1 cellular context compared by ENCODE assay signal in genomic region chr1:85623061-85623471, GRCh38.
TF ChIP-seq lines count a peak whose summit lies in the region.

No MANE protein-coding gene starts in this region.

TF ChIP-seq in HEK293, 187 proteins besides CTCF, POLR2A, EP300 and RAD21 (continued from another document and continues in another):
- TF ChIP-seq, protein P1, sequence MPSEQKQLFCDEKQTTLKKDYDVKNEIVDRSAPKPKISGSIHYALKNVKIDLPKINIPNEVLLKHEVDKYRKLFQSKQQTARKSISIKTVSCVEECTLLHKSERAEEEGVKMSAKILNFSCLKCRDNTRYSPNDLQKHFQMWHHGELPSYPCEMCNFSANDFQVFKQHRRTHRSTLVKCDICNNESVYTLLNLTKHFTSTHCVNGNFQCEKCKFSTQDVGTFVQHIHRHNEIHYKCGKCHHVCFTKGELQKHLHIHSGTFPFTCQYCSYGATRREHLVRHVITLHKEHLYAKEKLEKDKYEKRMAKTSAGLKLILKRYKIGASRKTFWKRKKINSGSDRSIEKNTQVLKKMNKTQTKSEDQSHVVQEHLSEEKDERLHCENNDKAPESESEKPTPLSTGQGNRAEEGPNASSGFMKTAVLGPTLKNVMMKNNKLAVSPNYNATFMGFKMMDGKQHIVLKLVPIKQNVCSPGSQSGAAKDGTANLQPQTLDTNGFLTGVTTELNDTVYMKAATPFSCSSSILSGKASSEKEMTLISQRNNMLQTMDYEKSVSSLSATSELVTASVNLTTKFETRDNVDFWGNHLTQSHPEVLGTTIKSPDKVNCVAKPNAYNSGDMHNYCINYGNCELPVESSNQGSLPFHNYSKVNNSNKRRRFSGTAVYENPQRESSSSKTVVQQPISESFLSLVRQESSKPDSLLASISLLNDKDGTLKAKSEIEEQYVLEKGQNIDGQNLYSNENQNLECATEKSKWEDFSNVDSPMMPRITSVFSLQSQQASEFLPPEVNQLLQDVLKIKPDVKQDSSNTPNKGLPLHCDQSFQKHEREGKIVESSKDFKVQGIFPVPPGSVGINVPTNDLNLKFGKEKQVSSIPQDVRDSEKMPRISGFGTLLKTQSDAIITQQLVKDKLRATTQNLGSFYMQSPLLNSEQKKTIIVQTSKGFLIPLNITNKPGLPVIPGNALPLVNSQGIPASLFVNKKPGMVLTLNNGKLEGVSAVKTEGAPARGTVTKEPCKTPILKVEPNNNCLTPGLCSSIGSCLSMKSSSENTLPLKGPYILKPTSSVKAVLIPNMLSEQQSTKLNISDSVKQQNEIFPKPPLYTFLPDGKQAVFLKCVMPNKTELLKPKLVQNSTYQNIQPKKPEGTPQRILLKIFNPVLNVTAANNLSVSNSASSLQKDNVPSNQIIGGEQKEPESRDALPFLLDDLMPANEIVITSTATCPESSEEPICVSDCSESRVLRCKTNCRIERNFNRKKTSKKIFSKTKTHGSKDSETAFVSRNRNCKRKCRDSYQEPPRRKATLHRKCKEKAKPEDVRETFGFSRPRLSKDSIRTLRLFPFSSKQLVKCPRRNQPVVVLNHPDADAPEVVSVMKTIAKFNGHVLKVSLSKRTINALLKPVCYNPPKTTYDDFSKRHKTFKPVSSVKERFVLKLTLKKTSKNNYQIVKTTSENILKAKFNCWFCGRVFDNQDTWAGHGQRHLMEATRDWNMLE (tag by site-specific recombination; conservative IDR thresholded peaks at IDR 0.05; ENCODE audit: low read depth), result no peak
- TF ChIP-seq OSR2 (tag by site-specific recombination; IDR thresholded peaks at IDR 0.05), result peak; percentile 43; the same call in 1 of the 2 replicates
- TF ChIP-seq PRDM1 (tag by site-specific recombination; IDR thresholded peaks at IDR 0.05), result no peak
- TF ChIP-seq GLIS1 (tag by site-specific recombination; IDR thresholded peaks at IDR 0.05), result 0 out of 2 replicates have a peak, but pooled peaks have one; percentile 33
- no peak for TF ChIP-seq ZNF624 (tag by site-specific recombination; IDR thresholded peaks at IDR 0.05)
- peak; percentile 81 for TF ChIP-seq ZBTB21 (tag by site-specific recombination; IDR thresholded peaks at IDR 0.05)
- TF ChIP-seq ZNF626 (tag by site-specific recombination; IDR thresholded peaks at IDR 0.05), result no peak
- no peak for TF ChIP-seq ZBTB11 (tag by site-specific recombination; conservative IDR thresholded peaks at IDR 0.05; ENCODE audit: low read depth)
- no peak for TF ChIP-seq ZNF174 (tag by site-specific recombination; IDR thresholded peaks at IDR 0.05)
- TF ChIP-seq, protein P2, sequence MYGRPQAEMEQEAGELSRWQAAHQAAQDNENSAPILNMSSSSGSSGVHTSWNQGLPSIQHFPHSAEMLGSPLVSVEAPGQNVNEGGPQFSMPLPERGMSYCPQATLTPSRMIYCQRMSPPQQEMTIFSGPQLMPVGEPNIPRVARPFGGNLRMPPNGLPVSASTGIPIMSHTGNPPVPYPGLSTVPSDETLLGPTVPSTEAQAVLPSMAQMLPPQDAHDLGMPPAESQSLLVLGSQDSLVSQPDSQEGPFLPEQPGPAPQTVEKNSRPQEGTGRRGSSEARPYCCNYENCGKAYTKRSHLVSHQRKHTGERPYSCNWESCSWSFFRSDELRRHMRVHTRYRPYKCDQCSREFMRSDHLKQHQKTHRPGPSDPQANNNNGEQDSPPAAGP (tag by site-specific recombination; IDR thresholded peaks at IDR 0.05), result peak; percentile 93
- no peak for TF ChIP-seq ZNF544 (tag by site-specific recombination; IDR thresholded peaks at IDR 0.05)
- peak; percentile 59; the same call in 1 of the 2 replicates for TF ChIP-seq PRDM6 (tag by site-specific recombination; IDR thresholded peaks at IDR 0.05)
- no peak for TF ChIP-seq ZNF561 (tag by site-specific recombination; IDR thresholded peaks at IDR 0.05; ENCODE audit: borderline replicate concordance)
- TF ChIP-seq ZNF16 (tag by site-specific recombination; IDR thresholded peaks at IDR 0.05; ENCODE audit: low read depth), result no peak
- TF ChIP-seq, protein P3, sequence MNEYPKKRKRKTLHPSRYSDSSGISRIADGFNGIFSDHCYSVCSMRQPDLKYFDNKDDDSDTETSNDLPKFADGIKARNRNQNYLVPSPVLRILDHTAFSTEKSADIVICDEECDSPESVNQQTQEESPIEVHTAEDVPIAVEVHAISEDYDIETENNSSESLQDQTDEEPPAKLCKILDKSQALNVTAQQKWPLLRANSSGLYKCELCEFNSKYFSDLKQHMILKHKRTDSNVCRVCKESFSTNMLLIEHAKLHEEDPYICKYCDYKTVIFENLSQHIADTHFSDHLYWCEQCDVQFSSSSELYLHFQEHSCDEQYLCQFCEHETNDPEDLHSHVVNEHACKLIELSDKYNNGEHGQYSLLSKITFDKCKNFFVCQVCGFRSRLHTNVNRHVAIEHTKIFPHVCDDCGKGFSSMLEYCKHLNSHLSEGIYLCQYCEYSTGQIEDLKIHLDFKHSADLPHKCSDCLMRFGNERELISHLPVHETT (tag by site-specific recombination; IDR thresholded peaks at IDR 0.05), result peak; percentile 90
- peak; percentile 25; the same call in 1 of the 2 replicates for TF ChIP-seq ZNF692 (tag by site-specific recombination; IDR thresholded peaks at IDR 0.05)
- no peak for TF ChIP-seq ZNF423 (tag by site-specific recombination; IDR thresholded peaks at IDR 0.05)
- peak; percentile 78 for TF ChIP-seq KLF8 (tag by site-specific recombination; IDR thresholded peaks at IDR 0.05)
- TF ChIP-seq, protein P4, sequence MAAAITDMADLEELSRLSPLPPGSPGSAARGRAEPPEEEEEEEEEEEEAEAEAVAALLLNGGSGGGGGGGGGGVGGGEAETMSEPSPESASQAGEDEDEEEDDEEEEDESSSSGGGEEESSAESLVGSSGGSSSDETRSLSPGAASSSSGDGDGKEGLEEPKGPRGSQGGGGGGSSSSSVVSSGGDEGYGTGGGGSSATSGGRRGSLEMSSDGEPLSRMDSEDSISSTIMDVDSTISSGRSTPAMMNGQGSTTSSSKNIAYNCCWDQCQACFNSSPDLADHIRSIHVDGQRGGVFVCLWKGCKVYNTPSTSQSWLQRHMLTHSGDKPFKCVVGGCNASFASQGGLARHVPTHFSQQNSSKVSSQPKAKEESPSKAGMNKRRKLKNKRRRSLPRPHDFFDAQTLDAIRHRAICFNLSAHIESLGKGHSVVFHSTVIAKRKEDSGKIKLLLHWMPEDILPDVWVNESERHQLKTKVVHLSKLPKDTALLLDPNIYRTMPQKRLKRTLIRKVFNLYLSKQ (tag by site-specific recombination; IDR thresholded peaks at IDR 0.05; ENCODE audit: borderline replicate concordance), result no peak
- TF ChIP-seq ZFHX2 (tag by site-specific recombination; conservative IDR thresholded peaks at IDR 0.05), result 0 out of 2 replicates have a peak, but pooled peaks have one; percentile 17
- peak; percentile 64 for TF ChIP-seq SP7 (tag by site-specific recombination; IDR thresholded peaks at IDR 0.05)
- peak; percentile 33; the same call in 1 of the 2 replicates for TF ChIP-seq ZNF843 (tag by site-specific recombination; IDR thresholded peaks at IDR 0.05)
- no peak for TF ChIP-seq SALL2 (tag by site-specific recombination; IDR thresholded peaks at IDR 0.05; ENCODE audit: borderline replicate concordance)
- no peak for TF ChIP-seq HOXC10 (CRISPR knock-in tag; IDR thresholded peaks at IDR 0.05)
- no peak for TF ChIP-seq TRIM28 (IDR thresholded peaks at IDR 0.05; ENCODE audit: borderline replicate concordance, low read length)
- TF ChIP-seq ZNF239 (tag by site-specific recombination; IDR thresholded peaks at IDR 0.05), result no peak
- TF ChIP-seq, protein P5, sequence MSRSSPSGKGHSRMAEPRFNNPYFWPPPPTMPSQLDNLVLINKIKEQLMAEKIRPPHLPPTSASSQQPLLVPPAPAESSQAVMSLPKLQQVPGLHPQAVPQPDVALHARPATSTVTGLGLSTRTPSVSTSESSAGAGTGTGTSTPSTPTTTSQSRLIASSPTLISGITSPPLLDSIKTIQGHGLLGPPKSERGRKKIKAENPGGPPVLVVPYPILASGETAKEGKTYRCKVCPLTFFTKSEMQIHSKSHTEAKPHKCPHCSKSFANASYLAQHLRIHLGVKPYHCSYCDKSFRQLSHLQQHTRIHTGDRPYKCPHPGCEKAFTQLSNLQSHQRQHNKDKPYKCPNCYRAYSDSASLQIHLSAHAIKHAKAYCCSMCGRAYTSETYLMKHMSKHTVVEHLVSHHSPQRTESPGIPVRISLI (tag by site-specific recombination; IDR thresholded peaks at IDR 0.05), result peak; percentile 62; the same call in 1 of the 2 replicates
- no peak for TF ChIP-seq ZNF169 (tag by site-specific recombination; IDR thresholded peaks at IDR 0.05)
- no peak for TF ChIP-seq ZNF175 (tag by site-specific recombination; IDR thresholded peaks at IDR 0.05)
- TF ChIP-seq SETDB1 (IDR thresholded peaks at IDR 0.05; ENCODE audit: insufficient read length, low read length), result no peak
- TF ChIP-seq, protein P6, sequence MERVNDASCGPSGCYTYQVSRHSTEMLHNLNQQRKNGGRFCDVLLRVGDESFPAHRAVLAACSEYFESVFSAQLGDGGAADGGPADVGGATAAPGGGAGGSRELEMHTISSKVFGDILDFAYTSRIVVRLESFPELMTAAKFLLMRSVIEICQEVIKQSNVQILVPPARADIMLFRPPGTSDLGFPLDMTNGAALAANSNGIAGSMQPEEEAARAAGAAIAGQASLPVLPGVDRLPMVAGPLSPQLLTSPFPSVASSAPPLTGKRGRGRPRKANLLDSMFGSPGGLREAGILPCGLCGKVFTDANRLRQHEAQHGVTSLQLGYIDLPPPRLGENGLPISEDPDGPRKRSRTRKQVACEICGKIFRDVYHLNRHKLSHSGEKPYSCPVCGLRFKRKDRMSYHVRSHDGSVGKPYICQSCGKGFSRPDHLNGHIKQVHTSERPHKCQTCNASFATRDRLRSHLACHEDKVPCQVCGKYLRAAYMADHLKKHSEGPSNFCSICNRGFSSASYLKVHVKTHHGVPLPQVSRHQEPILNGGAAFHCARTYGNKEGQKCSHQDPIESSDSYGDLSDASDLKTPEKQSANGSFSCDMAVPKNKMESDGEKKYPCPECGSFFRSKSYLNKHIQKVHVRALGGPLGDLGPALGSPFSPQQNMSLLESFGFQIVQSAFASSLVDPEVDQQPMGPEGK (tag by site-specific recombination; IDR thresholded peaks at IDR 0.05), result no peak
- 0 out of 2 replicates have a peak, but pooled peaks have one; percentile 8 for TF ChIP-seq ZNF654 (tag by site-specific recombination; IDR thresholded peaks at IDR 0.05; ENCODE audit: low read depth)
- peak; percentile 80 for TF ChIP-seq ZNF629 (tag by site-specific recombination; IDR thresholded peaks at IDR 0.05)
- TF ChIP-seq ZXDB (tag by site-specific recombination; IDR thresholded peaks at IDR 0.05), result peak; percentile 48; the same call in 1 of the 2 replicates
- TF ChIP-seq IKZF3 (tag by site-specific recombination; IDR thresholded peaks at IDR 0.05), result no peak
- no peak for TF ChIP-seq ZNF2 (tag by site-specific recombination; IDR thresholded peaks at IDR 0.05)
- no peak for TF ChIP-seq ZNF248 (tag by site-specific recombination; IDR thresholded peaks at IDR 0.05)
- TF ChIP-seq FEZF1 (tag by site-specific recombination; IDR thresholded peaks at IDR 0.05), result 0 out of 2 replicates have a peak, but pooled peaks have one; percentile 17
- no peak for TF ChIP-seq ZNF138 (tag by site-specific recombination; IDR thresholded peaks at IDR 0.05; ENCODE audit: borderline replicate concordance)
